14 cellular contexts compared by ENCODE assay signal in genomic region chr14:31162910-31163649, GRCh38.
"Had no signal": no experiment of that assay in that cellular context is flagged by ENCODE, and none has a peak within 500 bp of the region (broad histone marks: within the 10 kb centered on the region; RNA-seq: fewer than 3 reads in every experiment).

No MANE protein-coding gene starts in this region.

- ATAC-seq: activated CD8-positive, alpha-beta memory T cell treated with anti-CD3 and anti-CD28 coated beads, Interleukin-2, amount 10 ng/mL, durations not matched to agents 7 days and 5 days; activated T-cell treated with anti-CD3 and anti-CD28 coated beads, Interleukin-2, amount 50 U/mL, for 4 hours; SK-N-SH treated with all-trans-retinoic acid at 6 μM for 48 hours; stimulated activated memory B cell treated with anti-CD40 and anti-IgM and Interleukin-4, amounts not matched to agents 10 μg/mL and 1 μg/mL and 100 μg/mL, for 72 hours had no signal

- H3K27me3 Mint-ChIP-seq: activated CD8-positive, alpha-beta memory T cell treated with anti-CD3 and anti-CD28 coated beads, Interleukin-2, amount 10 ng/mL, durations not matched to agents 7 days and 5 days; activated naive CD8-positive, alpha-beta T cell treated with anti-CD3 and anti-CD28 coated beads for 36 hours; stimulated activated memory B cell treated with anti-CD40 and anti-IgM and Interleukin-4, amounts not matched to agents 10 μg/mL and 1 μg/mL and 100 μg/mL, for 72 hours had no signal

- H3K4me3 ChIP-seq: pancreas, suprapubic skin had no signal

- H3K4me3 Mint-ChIP-seq: activated CD8-positive, alpha-beta memory T cell treated with anti-CD3 and anti-CD28 coated beads, Interleukin-2, amount 10 ng/mL, durations not matched to agents 7 days and 5 days; activated naive CD8-positive, alpha-beta T cell treated with anti-CD3 and anti-CD28 coated beads for 36 hours; activated T-cell treated with anti-CD3 and anti-CD28 coated beads, Interleukin-2, amount 50 U/mL, for 4 hours; stimulated activated memory B cell treated with anti-CD40 and anti-IgM and Interleukin-4, amounts not matched to agents 10 μg/mL and 1 μg/mL and 100 μg/mL, for 72 hours; T-helper 1 cell treated with Interleukin-12 subunit alpha and Interleukin-12 subunit beta and Interleukin-4 antibody, amounts not matched to agents 30 μg/mL and 1 μg/mL, for 36 hours had no signal

- H3K27ac ChIP-seq: pancreas, suprapubic skin had no signal

- H3K27ac Mint-ChIP-seq: activated CD8-positive, alpha-beta memory T cell treated with anti-CD3 and anti-CD28 coated beads, Interleukin-2, amount 10 ng/mL, durations not matched to agents 7 days and 5 days; activated naive CD8-positive, alpha-beta T cell treated with anti-CD3 and anti-CD28 coated beads for 36 hours; stimulated activated memory B cell treated with anti-CD40 and anti-IgM and Interleukin-4, amounts not matched to agents 10 μg/mL and 1 μg/mL and 100 μg/mL, for 72 hours; T-helper 1 cell treated with Interleukin-12 subunit alpha and Interleukin-12 subunit beta and Interleukin-4 antibody, amounts not matched to agents 30 μg/mL and 1 μg/mL, for 36 hours had no signal

- H3K9me3 ChIP-seq: pancreas, suprapubic skin had no signal

- H3K9me3 Mint-ChIP-seq: activated naive CD8-positive, alpha-beta T cell treated with anti-CD3 and anti-CD28 coated beads for 36 hours; activated T-cell treated with anti-CD3 and anti-CD28 coated beads, Interleukin-2, amount 50 U/mL, for 4 hours; stimulated activated memory B cell treated with anti-CD40 and anti-IgM and Interleukin-4, amounts not matched to agents 10 μg/mL and 1 μg/mL and 100 μg/mL, for 72 hours; T-helper 1 cell treated with Interleukin-12 subunit alpha and Interleukin-12 subunit beta and Interleukin-4 antibody, amounts not matched to agents 30 μg/mL and 1 μg/mL, for 36 hours had no signal

- DNase-seq: activated CD8-positive, alpha-beta memory T cell treated with anti-CD3 and anti-CD28 coated beads, Interleukin-2, amount 10 ng/mL, durations not matched to agents 7 days and 5 days; activated gamma-delta T cell; activated naive CD8-positive, alpha-beta T cell treated with anti-CD3 and anti-CD28 coated beads for 36 hours; activated T-cell treated with anti-CD3 and anti-CD28 coated beads, Interleukin-2, amount 50 U/mL, for 4 hours; aorta; foreskin melanocyte; kidney; midbrain; pancreas; small intestine had no signal

- H3K4me1 Mint-ChIP-seq: activated CD8-positive, alpha-beta memory T cell treated with anti-CD3 and anti-CD28 coated beads, Interleukin-2, amount 10 ng/mL, durations not matched to agents 7 days and 5 days; activated naive CD8-positive, alpha-beta T cell treated with anti-CD3 and anti-CD28 coated beads for 36 hours; stimulated activated memory B cell treated with anti-CD40 and anti-IgM and Interleukin-4, amounts not matched to agents 10 μg/mL and 1 μg/mL and 100 μg/mL, for 72 hours had no signal

- H3K27me3 ChIP-seq: pancreas, suprapubic skin had no signal
